Comparison of ENCODE assay signal across 19 cellular contexts in genomic region chr15:52199271-52199670, GRCh38. TPM values are rescaled to one million over a fixed set of nuclear protein-coding genes. Genes with fewer than 3 reads are reported as not detected.
DNase-seq lines count a peak whose midpoint lies in the region; TF ChIP-seq lines count a peak whose summit lies in the region.
"Had no signal": no experiment of that assay in that cellular context is flagged by ENCODE, and none has a peak within 500 bp of the region (broad histone marks: within the 10 kb centered on the region; RNA-seq: fewer than 3 reads in every experiment).

No MANE protein-coding gene starts in this region.

- DNase-seq in NCI-H2196 (lab: John Stamatoyannopoulos, UW; ENCODE audit: unreplicated experiment) (peak; percentile 2), NCI-H2196 treated with DMSO at 0.1 percent for 48 hours (lab: John Stamatoyannopoulos, UW; ENCODE audit: unreplicated experiment) (no peak), LNCaP clone FGC (ENCODE audit: low read depth) (peak; percentile 46), myocyte (ENCODE audit: low read depth) (peak; percentile 77), DMS 273 treated with DMSO at 0.1 percent for 48 hours (lab: John Stamatoyannopoulos, UW) (no peak), inferior parietal cortex (ENCODE audit: extremely low spot score) (no peak)
- DNase-seq: 8988T; ACHN; AML-193; BE2C; CD4-positive, alpha-beta T cell; CD8-positive, alpha-beta memory T cell; DMS79; EL; GF-D8; H9 had no signal

- no peak for TF ChIP-seq CTCF in LNCaP clone FGC (IDR thresholded peaks at IDR 0.05; ENCODE audit: control insufficient read depth, extremely low read depth, insufficient read depth)

- H3K4me3 ChIP-seq in LNCaP clone FGC (ENCODE audit: low read depth, low read length), result no peak overlapping the region
- H3K4me3 ChIP-seq: A549; BLaER1 treated with 17β-estradiol and CSF1 and Interleukin-3, amounts not matched to agents 10 nM and 100 nM; GM23338 had no signal

RNA-seq across cellular contexts. Expression of gene GNB5, which starts 8.1 kb away (rescaled TPM):
- 14.2 and 21.6 TPM in 2 replicates for total RNA-seq in myocyte
- polyA plus RNA-seq in myocyte (2012), result 31.3 TPM

Comparison
In these comparisons a context has a peak if more than half of its experiments do, and no peak if none do; other contexts are left out.
1. DNase-seq: peak in NCI-H2196 (single experiment), LNCaP clone FGC (single experiment) and myocyte (single experiment); none in NCI-H2196 treated with DMSO at 0.1 percent for 48 hours (single experiment), DMS 273 treated with DMSO at 0.1 percent for 48 hours (single experiment) and inferior parietal cortex (single experiment).